19 cellular contexts compared by ENCODE assay signal in genomic region chr6:41594326-41594725, GRCh38. TPM values are rescaled to one million over a fixed set of nuclear protein-coding genes. Genes with fewer than 3 reads are reported as not detected.
A peak's percentile ranks its signal among the peaks of the same experiment; 100 is the strongest.
DNase-seq lines count a peak whose midpoint lies in the region; ATAC-seq and TF ChIP-seq lines count a peak whose summit lies in the region.
"Had no signal": no experiment of that assay in that cellular context is flagged by ENCODE, and none has a peak within 500 bp of the region (broad histone marks: within the 10 kb centered on the region; RNA-seq: fewer than 3 reads in every experiment).

No MANE protein-coding gene starts in this region.

- H3K4me1 Mint-ChIP-seq in HFFc6 (ENCODE audit: low read depth) (peaks cover 19% of the 10 kb centered on the region), endothelial cell (ENCODE audit: unreplicated experiment) (no peaks in the 10 kb centered on the region)

- intact Hi-C loops in sciatic nerve (cut with DNase I), result loop anchor here (5.0 kb wide), 1 partner anchor 227 kb away; no protein-coding TSS in a partner anchor

- H3K9me3 Mint-ChIP-seq in HFFc6 (no peaks in the 10 kb centered on the region), endothelial cell (ENCODE audit: unreplicated experiment) (no peaks in the 10 kb centered on the region)
- H3K9me3 Mint-ChIP-seq: GM23338 had no signal

- POLR2A ChIA-PET in BJ (lab: Charles Lee), result interaction anchor here (0.6 kb wide), 2 partner anchors 44 to 104 kb away, joined by 4 to 5 read pairs; no protein-coding TSS in a partner anchor

- TF ChIP-seq CTCF in BJ (IDR thresholded peaks at IDR 0.05; ENCODE audit: insufficient read depth, low read depth, low read length) (no peak), HFFc6 (IDR thresholded peaks at IDR 0.05) (no peak), fibroblast of the aortic adventitia (IDR thresholded peaks at IDR 0.05; ENCODE audit: insufficient read depth, low read length) (no peak), endothelial cell (IDR thresholded peaks at IDR 0.05; ENCODE audit: unreplicated experiment) (no peak)

- CTCF ChIA-PET in BJ (lab: Yijun Ruan, JAX), result interaction anchor here (0.6 to 8.2 kb wide), 18 partner anchors 8 to 576 kb away, joined by 3 to 98 read pairs (median 5); partner anchors contain the start of gene TOMM6

- peak overlapping the region; percentile 13; the same call in 1 of the 2 replicates for H3K4me3 Mint-ChIP-seq in HFFc6
- H3K4me3 Mint-ChIP-seq in endothelial cell (ENCODE audit: unreplicated experiment), result no peak overlapping the region
- H3K4me3 Mint-ChIP-seq: GM23338 had no signal

- no peaks in the 10 kb centered on the region; the same call in 1 of the 2 replicates for H3K27me3 Mint-ChIP-seq in HFFc6 (ENCODE audit: insufficient read depth)
- peaks cover 10% of the 10 kb centered on the region for H3K27me3 Mint-ChIP-seq in endothelial cell (ENCODE audit: unreplicated experiment)

- H3K4me3 ChIP-seq in BJ (ENCODE audit: low read depth, low read length) (no peak overlapping the region), fibroblast of the aortic adventitia (ENCODE audit: low read depth, low read length) (no peak overlapping the region)
- H3K4me3 ChIP-seq: GM23338, K562 had no signal

- H3K27ac Mint-ChIP-seq in HFFc6, result peak overlapping the region; percentile 69
- no peak overlapping the region for H3K27ac Mint-ChIP-seq in endothelial cell (ENCODE audit: unreplicated experiment)
- H3K27ac Mint-ChIP-seq: GM23338 had no signal

- no peaks in the 10 kb centered on the region for H3K36me3 Mint-ChIP-seq in HFFc6 (ENCODE audit: low read depth)
- peaks cover 12% of the 10 kb centered on the region for H3K36me3 Mint-ChIP-seq in endothelial cell (ENCODE audit: low read depth, unreplicated experiment)

- no peaks in the 10 kb centered on the region for H3K27me3 ChIP-seq in BJ (ENCODE audit: control insufficient read depth, insufficient read depth, low read length)

- ATAC-seq in sciatic nerve, result peak; percentile 39
- ATAC-seq: GM23338, K562 had no signal

- H3K36me3 ChIP-seq in BJ (ENCODE audit: control insufficient read depth, insufficient read depth, low read length), result peaks cover 33% of the 10 kb centered on the region

- DNase-seq in BJ (ENCODE audit: low read depth) (peak; percentile 85), HFFc6 (peak; percentile 78), fibroblast of the aortic adventitia (ENCODE audit: low read depth) (peak; percentile 45), sciatic nerve (ENCODE audit: low spot score) (no peak), HT-29 (ENCODE audit: low spot score) (no peak), GM19238 (ENCODE audit: insufficient read length, low spot score) (no peak), KG1 (lab: John Stamatoyannopoulos, UW) (no peak), endothelial cell (ENCODE audit: low spot score) (no peak)
- DNase-seq: DMS79; HCEC 1CT; NCI-H1105 treated with DMSO at 0.1 percent for 48 hours; NCI-H1694; NCI-H2081 treated with DMSO at 0.1 percent for 48 hours; NK-92 treated with Interleukin-12 subunit alpha and Interleukin-12 subunit beta, amount 100 ng/mL, for 24 hours; SHP77; SK-N-SH had no signal

RNA-seq across cellular contexts. Expression of gene MDFI, which starts 43.9 kb away (rescaled TPM):
- polyA plus RNA-seq in BJ (2011; rRNA removed), result not detected in 2 replicates
- polyA minus RNA-seq in BJ (2011; rRNA and poly(A)+ RNA removed), result not detected in 2 replicates
- total RNA-seq in HFFc6 (2021; fragmentation: NEBNext Ultra II Directional; extraction: Animal tissue kit (Norgen Biotek cat#: 25700)), result under 1 TPM in 2 of 6 experiments, not detected in 4; 0.38 to 0.96 TPM
- total RNA-seq in fibroblast of the aortic adventitia (ENCODE audit: low replicate concordance), result 0.09 TPM in 1 of 2 replicates, not detected in the other
- 15.2 TPM for total RNA-seq in sciatic nerve
- total RNA-seq in HT-29 (2014; rRNA removed; shearing (Covaris generic)), result 0.36 and 1.5 TPM in 2 replicates
- 285 TPM for total RNA-seq in endothelial cell (ENCODE audit: unreplicated experiment)
- total RNA-seq: K562, OCI-LY7 had no signal
- polyA plus RNA-seq: K562 had no signal

RNA-seq across cellular contexts. Expression of gene FOXP4, which starts 48.1 kb away (rescaled TPM):
- 1.9 and 4.0 TPM in 2 replicates for polyA plus RNA-seq in BJ (2011; rRNA removed)
- polyA minus RNA-seq in BJ (2011; rRNA and poly(A)+ RNA removed), result 3.3 and 6.2 TPM in 2 replicates
- 10 to 100 TPM; 17.9 to 24.4 (median 24.0) TPM for total RNA-seq in HFFc6 (2021; fragmentation: NEBNext Ultra II Directional; extraction: Animal tissue kit (Norgen Biotek cat#: 25700))
- total RNA-seq in fibroblast of the aortic adventitia (ENCODE audit: low replicate concordance), result 0.41 and 2.9 TPM in 2 replicates
- total RNA-seq in sciatic nerve, result 39.2 TPM
- total RNA-seq in HT-29 (2014; rRNA removed; shearing (Covaris generic)), result 17.2 and 18.4 TPM in 2 replicates
- total RNA-seq in endothelial cell (ENCODE audit: unreplicated experiment), result 32.5 TPM

Comparison
In these comparisons a context has a peak if more than half of its experiments do, and no peak if none do; other contexts are left out.
1. DNase-seq: peak in BJ (single experiment), HFFc6 (single experiment) and fibroblast of the aortic adventitia (single experiment); none in sciatic nerve (single experiment), HT-29 (single experiment), GM19238 (single experiment), KG1 (single experiment) and endothelial cell (single experiment).
2. RNA of gene MDFI, which starts 43.9 kb away (total RNA-seq): 285 TPM in endothelial cell (single experiment); 15.2 TPM in sciatic nerve (single experiment), 0.36 to 1.5 TPM in HT-29, 0.38 to 0.96 TPM in HFFc6 and 0.09 TPM in fibroblast of the aortic adventitia; every median in the first group is over 10 times any median in the second.